29 cellular contexts compared by ENCODE assay signal in the genomic region with DNA sequence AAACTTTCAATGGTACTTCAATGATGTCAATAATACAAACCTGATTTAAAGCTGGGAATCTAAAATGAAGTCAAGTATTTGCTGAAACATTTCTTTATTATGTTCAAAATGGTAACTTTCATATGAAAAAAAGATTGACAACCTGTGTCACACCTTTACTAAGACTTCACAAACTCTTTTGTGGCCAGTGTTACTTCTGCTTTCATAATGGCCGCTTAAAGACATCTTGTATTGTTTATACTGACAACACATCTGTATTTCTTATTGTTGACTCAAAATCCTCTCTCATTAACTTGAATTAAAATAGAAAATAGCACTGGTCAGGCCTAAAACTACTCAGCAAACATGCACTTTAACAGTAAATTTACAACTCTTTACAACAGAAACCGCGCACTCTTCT.
"Had no signal": no experiment of that assay in that cellular context is flagged by ENCODE, and none has a peak within 500 bp of the region (broad histone marks: within the 10 kb centered on the region; RNA-seq: fewer than 3 reads in every experiment).

No MANE protein-coding gene starts in this region.

- H3K4me3 Mint-ChIP-seq: stimulated activated effector memory CD8-positive, alpha-beta T cell treated with anti-CD3 and anti-CD28 coated beads, Interleukin-12 subunit alpha, Interleukin-12 subunit beta, amount 100 ng/mL, for 72 hours; stimulated activated memory B cell treated with anti-CD40 and anti-IgM and Interleukin-4, amounts not matched to agents 10 μg/mL and 1 μg/mL and 100 μg/mL, for 72 hours; stimulated activated naive B cell treated with anti-CD40 and anti-IgM and Interleukin-4, amounts not matched to agents 10 μg/mL and 1 μg/mL and 100 μg/mL, for 72 hours; stimulated activated naive CD8-positive, alpha-beta T cell treated with anti-CD3 and anti-CD28 coated beads, Interleukin-15, amount 100 ng/mL, for 72 hours; stimulated activated naive CD8-positive, alpha-beta T cell treated with anti-CD3 and anti-CD28 coated beads, Interleukin-15, Interleukin-2, amounts not matched to agents 100 ng/mL and 50 ng/mL, for 24 hours; type B pancreatic cell had no signal

- H3K9me3 ChIP-seq: suprapubic skin, testis, thoracic aorta, thyroid gland, transverse colon, upper lobe of left lung, uterus, vagina had no signal

- H3K27me3 Mint-ChIP-seq: stimulated activated memory B cell treated with anti-CD40 and anti-IgM and Interleukin-4, amounts not matched to agents 10 μg/mL and 1 μg/mL and 100 μg/mL, for 72 hours; stimulated activated naive B cell treated with anti-CD40 and anti-IgM and Interleukin-4, amounts not matched to agents 10 μg/mL and 1 μg/mL and 100 μg/mL, for 72 hours; stimulated activated naive CD8-positive, alpha-beta T cell treated with anti-CD3 and anti-CD28 coated beads, Interleukin-15, amount 100 ng/mL, for 72 hours; stimulated activated naive CD8-positive, alpha-beta T cell treated with anti-CD3 and anti-CD28 coated beads, Interleukin-15, Interleukin-2, amounts not matched to agents 100 ng/mL and 50 ng/mL, for 24 hours; type B pancreatic cell had no signal

- FAIRE-seq: urothelium cell line had no signal

- H3K27me3 ChIP-seq: stomach, suprapubic skin, testis, thyroid gland, tibial artery, tibial nerve, transverse colon, upper lobe of left lung, upper lobe of right lung, uterus, vagina had no signal

- H3K27ac ChIP-seq: stomach, suprapubic skin, testis, thoracic aorta, thyroid gland, tibial artery, tibial nerve, transverse colon, upper lobe of left lung, upper lobe of right lung, uterus, vagina had no signal

- DNase-seq: stimulated activated CD4-positive, alpha-beta T cell treated with anti-CD3 and anti-CD28 coated beads, Interleukin-2, amount 100 ng/mL, for 48 hours; stimulated activated CD4-positive, alpha-beta T cell treated with anti-CD3 and anti-CD28 coated beads, Interleukin-4, amount 100 ng/mL, for 1 hour; stimulated activated CD4-positive, alpha-beta T cell treated with anti-CD3 and anti-CD28 coated beads, Interleukin-4, amount 100 ng/mL, for 24 hours; stimulated activated CD4-positive, alpha-beta T cell treated with anti-CD3 and anti-CD28 coated beads, Interleukin-4, amount 100 ng/mL, for 4 hours; stimulated activated CD8-positive, alpha-beta memory T cell treated with anti-CD3 and anti-CD28 coated beads, Interleukin-4, amount 100 ng/mL, for 48 hours; stimulated activated naive B cell treated with anti-CD40 and anti-IgM and Interleukin-4, amounts not matched to agents 10 μg/mL and 1 μg/mL and 100 μg/mL, for 72 hours; stimulated activated naive CD4-positive, alpha-beta T cell; stimulated activated naive CD4-positive, alpha-beta T cell treated with Interleukin-2 at 50 U/mL for 16 hours; stimulated activated naive CD8-positive, alpha-beta T cell treated with anti-CD3 and anti-CD28 coated beads, Interleukin-15, amount 100 ng/mL, for 72 hours; stimulated activated naive CD8-positive, alpha-beta T cell treated with anti-CD3 and anti-CD28 coated beads, Interleukin-15, Interleukin-2, amounts not matched to agents 100 U/mL and 50 U/mL, for 24 hours; stomach; substantia nigra; testis; thyroid gland; tibial artery; transverse colon; trophoblast cell; upper lobe of left lung; upper lobe of right lung; uterus had no signal

- H3K4me1 Mint-ChIP-seq: stimulated activated effector memory CD8-positive, alpha-beta T cell treated with anti-CD3 and anti-CD28 coated beads, Interleukin-12 subunit alpha, Interleukin-12 subunit beta, amount 100 ng/mL, for 72 hours; stimulated activated memory B cell treated with anti-CD40 and anti-IgM and Interleukin-4, amounts not matched to agents 10 μg/mL and 1 μg/mL and 100 μg/mL, for 72 hours; stimulated activated naive B cell treated with anti-CD40 and anti-IgM and Interleukin-4, amounts not matched to agents 10 μg/mL and 1 μg/mL and 100 μg/mL, for 72 hours; stimulated activated naive CD8-positive, alpha-beta T cell treated with anti-CD3 and anti-CD28 coated beads, Interleukin-15, amount 100 ng/mL, for 72 hours had no signal

- H3K4me3 ChIP-seq: stomach, suprapubic skin, testis, thoracic aorta, thyroid gland, tibial artery, tibial nerve, transverse colon, upper lobe of left lung, upper lobe of right lung, uterus, vagina had no signal

- H3K4me1 ChIP-seq: stomach, suprapubic skin, testis, thyroid gland, tibial artery, tibial nerve, transverse colon, upper lobe of left lung, upper lobe of right lung, uterus, vagina had no signal

- H3K27ac Mint-ChIP-seq: stimulated activated effector memory CD8-positive, alpha-beta T cell treated with anti-CD3 and anti-CD28 coated beads, Interleukin-12 subunit alpha, Interleukin-12 subunit beta, amount 100 ng/mL, for 72 hours; stimulated activated memory B cell treated with anti-CD40 and anti-IgM and Interleukin-4, amounts not matched to agents 10 μg/mL and 1 μg/mL and 100 μg/mL, for 72 hours; stimulated activated naive B cell treated with anti-CD40 and anti-IgM and Interleukin-4, amounts not matched to agents 10 μg/mL and 1 μg/mL and 100 μg/mL, for 72 hours; stimulated activated naive CD8-positive, alpha-beta T cell treated with anti-CD3 and anti-CD28 coated beads, Interleukin-15, amount 100 ng/mL, for 72 hours; stimulated activated naive CD8-positive, alpha-beta T cell treated with anti-CD3 and anti-CD28 coated beads, Interleukin-15, Interleukin-2, amounts not matched to agents 100 ng/mL and 50 ng/mL, for 24 hours; type B pancreatic cell had no signal

- H3K36me3 ChIP-seq: stomach, suprapubic skin, thoracic aorta, thyroid gland, tibial artery, tibial nerve, transverse colon, upper lobe of left lung, upper lobe of right lung, uterus, vagina had no signal

- ATAC-seq: stimulated activated effector memory CD8-positive, alpha-beta T cell treated with anti-CD3 and anti-CD28 coated beads, Interleukin-12 subunit alpha, Interleukin-12 subunit beta, amount 100 ng/mL, for 72 hours; stimulated activated memory B cell treated with anti-CD40 and anti-IgM and Interleukin-4, amounts not matched to agents 10 μg/mL and 1 μg/mL and 100 μg/mL, for 72 hours; stimulated activated naive B cell treated with anti-CD40 and anti-IgM and Interleukin-4, amounts not matched to agents 10 μg/mL and 1 μg/mL and 100 μg/mL, for 72 hours; stimulated activated naive CD8-positive, alpha-beta T cell treated with anti-CD3 and anti-CD28 coated beads, Interleukin-15, amount 100 ng/mL, for 72 hours; stimulated activated naive CD8-positive, alpha-beta T cell treated with anti-CD3 and anti-CD28 coated beads, Interleukin-15, Interleukin-2, amounts not matched to agents 100 U/mL and 50 U/mL, for 24 hours; upper lobe of right lung had no signal

- H3K36me3 Mint-ChIP-seq: stimulated activated effector memory CD8-positive, alpha-beta T cell treated with anti-CD3 and anti-CD28 coated beads, Interleukin-12 subunit alpha, Interleukin-12 subunit beta, amount 100 ng/mL, for 72 hours; stimulated activated memory B cell treated with anti-CD40 and anti-IgM and Interleukin-4, amounts not matched to agents 10 μg/mL and 1 μg/mL and 100 μg/mL, for 72 hours; stimulated activated naive B cell treated with anti-CD40 and anti-IgM and Interleukin-4, amounts not matched to agents 10 μg/mL and 1 μg/mL and 100 μg/mL, for 72 hours; type B pancreatic cell had no signal
